15 cellular contexts compared by ENCODE assay signal in the genomic region with DNA sequence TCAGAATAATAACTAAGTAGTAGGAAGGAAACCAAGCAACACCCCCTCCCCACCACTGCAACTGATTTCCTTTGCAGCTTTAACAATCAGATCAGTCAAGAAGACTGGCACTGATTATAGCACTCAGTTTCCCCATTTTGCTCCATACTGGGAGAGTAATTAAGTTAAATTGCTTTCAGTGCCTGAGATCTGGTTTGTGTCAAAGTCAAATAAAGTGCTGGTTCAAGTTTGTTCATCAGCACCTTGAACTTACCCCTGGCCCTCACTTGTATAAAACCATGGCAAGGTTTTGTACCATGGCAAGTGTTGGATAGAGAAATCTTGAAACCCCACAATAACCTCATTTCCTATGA.
DNase-seq lines count a peak whose midpoint lies in the region; ATAC-seq and TF ChIP-seq lines count a peak whose summit lies in the region.
"Had no signal": no experiment of that assay in that cellular context is flagged by ENCODE, and none has a peak within 500 bp of the region (broad histone marks: within the 10 kb centered on the region; RNA-seq: fewer than 3 reads in every experiment).

No MANE protein-coding gene starts in this region.

- H3K4me1 Mint-ChIP-seq in H9 = peaks cover 49 to 61% of the 10 kb centered on the region in 2 experiments
- H3K4me1 Mint-ChIP-seq in activated CD4-positive, alpha-beta T cell treated with anti-CD3 and anti-CD28 coated beads, Interleukin-2, amount 10 ng/mL, durations not matched to agents 24 days and 14 days = no peaks in the 10 kb centered on the region
- H3K4me1 Mint-ChIP-seq: CD14-positive monocyte had no signal

- H3K23me2 ChIP-seq in H9 (ENCODE audit: insufficient read length, low read depth, low read length, poor library complexity, severe bottlenecking) = no peaks in the 10 kb centered on the region

- H3K23ac ChIP-seq in H9 (ENCODE audit: insufficient read length, low read depth, low read length) = no peak overlapping the region
- no peak overlapping the region for H3K23ac ChIP-seq in trophoblast cell (ENCODE audit: low read length)

- H2BK12ac ChIP-seq in H9 (ENCODE audit: insufficient read length, low read depth, low read length) = peak overlapping the region; percentile 77
- H2BK12ac ChIP-seq in trophoblast cell (ENCODE audit: low read length) = no peak overlapping the region

- H3K79me1 ChIP-seq in H9 (ENCODE audit: insufficient read depth, low read depth, low read length, poor library complexity, severe bottlenecking) = no peaks in the 10 kb centered on the region
- H3K79me1 ChIP-seq in trophoblast cell (ENCODE audit: low read length) = peaks cover 23% of the 10 kb centered on the region

- no peak overlapping the region for H4K12ac ChIP-seq in trophoblast cell (ENCODE audit: low read depth, low read length)

- H3K27me3 Mint-ChIP-seq in H9 (ENCODE audit: low read depth) = no peaks in the 10 kb centered on the region
- no peaks in the 10 kb centered on the region for H3K27me3 Mint-ChIP-seq in activated CD4-positive, alpha-beta T cell treated with anti-CD3 and anti-CD28 coated beads, Interleukin-2, amount 10 ng/mL, durations not matched to agents 24 days and 14 days

- H3K27ac Mint-ChIP-seq in H9 = peak overlapping the region; percentile 58 to 99 (median 98)
- no peak overlapping the region for H3K27ac Mint-ChIP-seq in activated CD4-positive, alpha-beta T cell treated with anti-CD3 and anti-CD28 coated beads, Interleukin-2, amount 10 ng/mL, durations not matched to agents 24 days and 14 days
- H3K27ac Mint-ChIP-seq: CD14-positive monocyte, HFFc6 had no signal

- H2BK15ac ChIP-seq in H9 (ENCODE audit: low read depth, low read length) = no peak overlapping the region

- 0 out of 5 replicates have a peak overlapping the region, but pooled peaks of 1 of the 2 experiments have one; percentile 2 for H3K4me3 Mint-ChIP-seq in H9
- no peak overlapping the region for H3K4me3 Mint-ChIP-seq in activated CD4-positive, alpha-beta T cell treated with anti-CD3 and anti-CD28 coated beads, Interleukin-2, amount 10 ng/mL, durations not matched to agents 24 days and 14 days
- H3K4me3 Mint-ChIP-seq: CD14-positive monocyte, HFFc6 had no signal

- peaks cover 2 to 13% (median 3%) of the 10 kb centered on the region in 3 experiments; a peak in 6 of 7 replicates for H3K36me3 Mint-ChIP-seq in H9 (ENCODE audit: insufficient read depth in 1 of 3, low read depth in 3 of 3)
- no peaks in the 10 kb centered on the region for H3K36me3 Mint-ChIP-seq in activated CD4-positive, alpha-beta T cell treated with anti-CD3 and anti-CD28 coated beads, Interleukin-2, amount 10 ng/mL, durations not matched to agents 24 days and 14 days (ENCODE audit: low read depth)
- H3K36me3 Mint-ChIP-seq: CD14-positive monocyte had no signal

- H3K14ac ChIP-seq in H9 (ENCODE audit: insufficient read depth, low read length) = no peak overlapping the region
- peak overlapping the region; percentile 17 for H3K14ac ChIP-seq in trophoblast cell (ENCODE audit: low read length)

- peak overlapping the region; percentile 18 for H3K9ac ChIP-seq in H9 (ENCODE audit: extremely low read depth, insufficient read length, low read length)
- peak overlapping the region; percentile 63 for H3K9ac ChIP-seq in iPS-20b (ENCODE audit: low read depth, low read length)
- H3K9ac ChIP-seq in trophoblast cell (ENCODE audit: low read length) = no peak overlapping the region

- H2BK120ac ChIP-seq in H9 (ENCODE audit: low read depth, low read length, poor library complexity, severe bottlenecking) = no peak overlapping the region
- H2BK120ac ChIP-seq in trophoblast cell (ENCODE audit: insufficient read depth, low read length, poor library complexity) = no peak overlapping the region

- H4K5ac ChIP-seq in H9 (ENCODE audit: insufficient read length, low read depth, low read length) = no peak overlapping the region

- no peak overlapping the region for H3K56ac ChIP-seq in H9 (ENCODE audit: insufficient read length, low read depth, low read length)

- no peak overlapping the region for H3T11ph ChIP-seq in H9 (ENCODE audit: low read length)

- peak overlapping the region; percentile 62 for H2BK5ac ChIP-seq in H9 (ENCODE audit: insufficient read length, low read length)
- no peak overlapping the region for H2BK5ac ChIP-seq in trophoblast cell (ENCODE audit: low read depth, low read length, poor library complexity)

- no peak for ATAC-seq in HG03025 (IDR thresholded peaks at IDR 0.05; ENCODE audit: low FRiP score, unreplicated experiment)

- H3K79me2 ChIP-seq in H9 (ENCODE audit: insufficient read depth, low read length) (no peaks in the 10 kb centered on the region), trophoblast cell (ENCODE audit: control insufficient read depth, insufficient read depth, low read length, poor library complexity) (no peaks in the 10 kb centered on the region)

- no peak for DNase-seq in H9
- DNase-seq in SK-N-DZ (ENCODE audit: low spot score) = peak; percentile 93
- DNase-seq in trophoblast cell = no peak
- DNase-seq in stimulated activated CD4-positive, alpha-beta T cell treated with anti-CD3 and anti-CD28 coated beads, Interleukin-4, amount 100 ng/mL, for 1 hour = no peak
- DNase-seq in activated CD4-positive, alpha-beta T cell treated with anti-CD3 and anti-CD28 coated beads, Interleukin-2, amount 10 ng/mL, durations not matched to agents 24 days and 14 days = no peak
- DNase-seq: HFFc6, IMR-90, Karpas-422, NCI-H1105 treated with DMSO at 0.1 percent for 48 hours, NCI-H187, NCI-H345, SHP77 had no signal

- H3K18ac ChIP-seq in H9 (ENCODE audit: insufficient read length, low read depth, low read length) = peak overlapping the region; percentile 3
- H3K18ac ChIP-seq in trophoblast cell (ENCODE audit: low read length) = no peak overlapping the region

- H3K36me3 ChIP-seq in iPS-20b (ENCODE audit: insufficient read depth, low read depth, low read length) = no peaks in the 10 kb centered on the region
- H3K36me3 ChIP-seq in trophoblast cell (ENCODE audit: control insufficient read depth in 1 of 2, insufficient read depth in 2 of 2, low read length in 2 of 2) = no peaks in the 10 kb centered on the region

- H3K27me3 ChIP-seq in H9 (ENCODE audit: insufficient read depth, low read length) (no peaks in the 10 kb centered on the region), iPS-20b (ENCODE audit: insufficient read depth, low read length) (no peaks in the 10 kb centered on the region), trophoblast cell (ENCODE audit: insufficient read depth, low read length) (no peaks in the 10 kb centered on the region)

- peak overlapping the region; percentile 4; the same call in 1 of the 2 replicates for H3K4me3 ChIP-seq in iPS-20b (ENCODE audit: low read length)
- no peak overlapping the region for H3K4me3 ChIP-seq in trophoblast cell (ENCODE audit: low read depth, low read length)

- H2AK5ac ChIP-seq in H9 (ENCODE audit: insufficient read length, low read length) (peak overlapping the region; percentile 6), trophoblast cell (ENCODE audit: low read length) (no peak overlapping the region)

- H2BK20ac ChIP-seq in H9 (ENCODE audit: low read depth, low read length, poor library complexity, severe bottlenecking) = no peak overlapping the region

- no peak overlapping the region for H3K4ac ChIP-seq in H9 (ENCODE audit: low read depth, low read length)
- H3K4ac ChIP-seq in trophoblast cell (ENCODE audit: low read depth, low read length) = no peak overlapping the region

- no peak overlapping the region for H3K4me2 ChIP-seq in H9 (ENCODE audit: insufficient read depth, insufficient read length, low read length)
- peak overlapping the region; percentile 16 for H3K4me2 ChIP-seq in trophoblast cell (ENCODE audit: low read length)

- H2AFZ ChIP-seq in H9 (ENCODE audit: low read length) = no peak overlapping the region
- no peak overlapping the region for H2AFZ ChIP-seq in trophoblast cell (ENCODE audit: insufficient read depth, low read length, poor library complexity)

- H4K20me1 ChIP-seq in H9 (ENCODE audit: control insufficient read depth, insufficient read depth, insufficient read length) = no peaks in the 10 kb centered on the region

- H4K91ac ChIP-seq in H9 (ENCODE audit: insufficient read length, low read depth, low read length) = no peak overlapping the region
- H4K91ac ChIP-seq in trophoblast cell (ENCODE audit: low read depth, low read length) = no peak overlapping the region

- H3K9me3 ChIP-seq in H9 (ENCODE audit: control insufficient read depth, low read depth, low read length) (no peaks in the 10 kb centered on the region), iPS-20b (ENCODE audit: insufficient read depth, low read depth, low read length) (no peaks in the 10 kb centered on the region), trophoblast cell (ENCODE audit: insufficient read depth, low read depth, low read length) (no peaks in the 10 kb centered on the region)

- H3K9me3 Mint-ChIP-seq in H9 = peaks cover 3 to 7% of the 10 kb centered on the region in 2 experiments; a peak in 3 of 5 replicates
- peaks cover 4% of the 10 kb centered on the region for H3K9me3 Mint-ChIP-seq in activated CD4-positive, alpha-beta T cell treated with anti-CD3 and anti-CD28 coated beads, Interleukin-2, amount 10 ng/mL, durations not matched to agents 24 days and 14 days

- intact Hi-C loops in activated CD4-positive, alpha-beta T cell treated with anti-CD3 and anti-CD28 coated beads, Interleukin-2, amount 10 ng/mL, durations not matched to agents 24 days and 14 days (cut with micrococcal nuclease) = no loop called here

- no peak for TF ChIP-seq CTCF in H9 (conservative IDR thresholded peaks at IDR 0.05)

- H4K8ac ChIP-seq in H9 (replicated peaks; ENCODE audit: insufficient read length, low read depth, low read length) (no peak overlapping the region), trophoblast cell (ENCODE audit: low read depth, low read length) (no peak overlapping the region)

- peaks cover 14% of the 10 kb centered on the region; the same call in 1 of the 2 replicates for H3K4me1 ChIP-seq in H9 (ENCODE audit: insufficient read depth, low read length)
- H3K4me1 ChIP-seq in iPS-20b (ENCODE audit: insufficient read depth, low read length) = peaks cover 37% of the 10 kb centered on the region
- peaks cover 11 to 20% of the 10 kb centered on the region in 2 experiments for H3K4me1 ChIP-seq in trophoblast cell (ENCODE audit: control insufficient read depth in 1 of 2, insufficient read depth in 2 of 2, low read length in 2 of 2)

- H3K27ac ChIP-seq in H9 (ENCODE audit: insufficient read length, low read depth, low read length) (peak overlapping the region; percentile 99), iPS-20b (ENCODE audit: low read length) (peak overlapping the region; percentile 50), trophoblast cell (ENCODE audit: low read depth, low read length) (peak overlapping the region; percentile 78)
